Comparison of ENCODE assay signal across 14 cellular contexts in genomic region chr19:5149508-5149907, GRCh38.
"Had no signal": no experiment of that assay in that cellular context is flagged by ENCODE, and none has a peak within 500 bp of the region (broad histone marks: within the 10 kb centered on the region; RNA-seq: fewer than 3 reads in every experiment).

No MANE protein-coding gene starts in this region.

- H3K9me3 ChIP-seq: ascending aorta, esophagus muscularis mucosa, testis, uterus had no signal

- H3K4me3 Mint-ChIP-seq: activated CD4-positive, alpha-beta T cell treated with anti-CD3 and anti-CD28 coated beads, Interleukin-2, amount 10 ng/mL, durations not matched to agents 7 days and 5 days; activated T-cell treated with anti-CD3 and anti-CD28 coated beads, Interleukin-2, amount 50 U/mL, for 24 hours; nephron; stimulated activated naive CD8-positive, alpha-beta T cell treated with anti-CD3 and anti-CD28 coated beads, Interleukin-15, amount 100 ng/mL, for 72 hours; T-helper 17 cell had no signal

- H3K4me1 ChIP-seq: ascending aorta, esophagus muscularis mucosa, testis, uterus had no signal

- H3K27ac Mint-ChIP-seq: activated CD4-positive, alpha-beta T cell treated with anti-CD3 and anti-CD28 coated beads, Interleukin-2, amount 10 ng/mL, durations not matched to agents 7 days and 5 days; activated T-cell treated with anti-CD3 and anti-CD28 coated beads, Interleukin-2, amount 50 U/mL, for 24 hours; nephron; stimulated activated naive CD8-positive, alpha-beta T cell treated with anti-CD3 and anti-CD28 coated beads, Interleukin-15, amount 100 ng/mL, for 72 hours; T-helper 17 cell had no signal

- H3K27ac ChIP-seq: ascending aorta, esophagus muscularis mucosa, testis, uterus had no signal

- DNase-seq: activated CD4-positive, alpha-beta T cell treated with anti-CD3 and anti-CD28 coated beads, Interleukin-2, amount 10 ng/mL, durations not matched to agents 7 days and 5 days; activated CD4-positive, CD25-positive, alpha-beta regulatory T cell; activated T-cell treated with anti-CD3 and anti-CD28 coated beads, Interleukin-2, amount 50 U/mL, for 24 hours; foreskin fibroblast; head of caudate nucleus; mesendoderm; stimulated activated CD4-positive, alpha-beta T cell treated with anti-CD3 and anti-CD28 coated beads, Interleukin-4, amount 100 ng/mL, for 24 hours; testis had no signal

- H3K27me3 ChIP-seq: ascending aorta, esophagus muscularis mucosa, testis, uterus had no signal

- H3K9me3 Mint-ChIP-seq: activated CD4-positive, alpha-beta T cell treated with anti-CD3 and anti-CD28 coated beads, Interleukin-2, amount 10 ng/mL, durations not matched to agents 7 days and 5 days; activated T-cell treated with anti-CD3 and anti-CD28 coated beads, Interleukin-2, amount 50 U/mL, for 24 hours; nephron; stimulated activated naive CD8-positive, alpha-beta T cell treated with anti-CD3 and anti-CD28 coated beads, Interleukin-15, amount 100 ng/mL, for 72 hours had no signal

- H3K27me3 Mint-ChIP-seq: activated CD4-positive, alpha-beta T cell treated with anti-CD3 and anti-CD28 coated beads, Interleukin-2, amount 10 ng/mL, durations not matched to agents 7 days and 5 days; activated T-cell treated with anti-CD3 and anti-CD28 coated beads, Interleukin-2, amount 50 U/mL, for 24 hours; stimulated activated naive CD8-positive, alpha-beta T cell treated with anti-CD3 and anti-CD28 coated beads, Interleukin-15, amount 100 ng/mL, for 72 hours; T-helper 17 cell had no signal

- H3K4me3 ChIP-seq: ascending aorta, esophagus muscularis mucosa, testis, uterus had no signal

- H3K4me1 Mint-ChIP-seq: activated CD4-positive, alpha-beta T cell treated with anti-CD3 and anti-CD28 coated beads, Interleukin-2, amount 10 ng/mL, durations not matched to agents 7 days and 5 days; nephron; T-helper 17 cell had no signal

- ATAC-seq: stimulated activated naive CD8-positive, alpha-beta T cell treated with anti-CD3 and anti-CD28 coated beads, Interleukin-15, amount 100 ng/mL, for 72 hours; T-helper 17 cell had no signal

- H3K36me3 ChIP-seq: uterus had no signal
